ENCODE assay signal across 20 cellular contexts in genomic region chr4:42641155-42641554, GRCh38. TPM values are rescaled to one million over a fixed set of nuclear protein-coding genes. Genes with fewer than 3 reads are reported as not detected.
DNase-seq lines count a peak whose midpoint lies in the region; ATAC-seq, FAIRE-seq and TF ChIP-seq lines count a peak whose summit lies in the region.
"Had no signal": no experiment of that assay in that cellular context is flagged by ENCODE, and none has a peak within 500 bp of the region (broad histone marks: within the 10 kb centered on the region; RNA-seq: fewer than 3 reads in every experiment).

No MANE protein-coding gene starts in this region.

- peaks cover 97% of the 10 kb centered on the region for H3K4me1 Mint-ChIP-seq in CD4-positive, alpha-beta T cell (ENCODE audit: low read depth)

- DNase-seq in CD4-positive, alpha-beta T cell, result no peak
- DNase-seq in GM12878 (ENCODE audit: low read depth, low spot score), result no peak
- DNase-seq in pancreas, result no peak
- DNase-seq in GOT3 (lab: John Stamatoyannopoulos, UW), result no peak
- DNase-seq in HK-2 (ENCODE audit: unreplicated experiment), result no peak
- no peak for DNase-seq in Right ventricle myocardium superior
- DNase-seq in prostate gland (ENCODE audit: low spot score), result no peak
- DNase-seq: activated CD4-positive, alpha-beta T cell treated with anti-CD3 and anti-CD28 coated beads for 1 hour; activated effector memory CD4-positive, alpha-beta T cell treated with Interleukin-2 at 50 U/mL for 16 hours; central memory CD4-positive, alpha-beta T cell; COR-L47; NCI-H2029; RPMI8226; trophoblast cell had no signal

- peak overlapping the region; percentile 13 for H3K27ac Mint-ChIP-seq in CD4-positive, alpha-beta T cell

- no peaks in the 10 kb centered on the region for H3K27me3 ChIP-seq in CD4-positive, alpha-beta T cell (ENCODE audit: control insufficient read depth, insufficient read depth, low read length)
- no peaks in the 10 kb centered on the region for H3K27me3 ChIP-seq in KMS-11 (ENCODE audit: insufficient read depth, low read depth)
- H3K27me3 ChIP-seq in GM12878 (replicated peaks in 1 of 2; ENCODE audit: control insufficient read depth in 2 of 2, insufficient read depth in 2 of 2, low read length in 1 of 2), result no peaks in the 10 kb centered on the region
- no peaks in the 10 kb centered on the region for H3K27me3 ChIP-seq in pancreas
- H3K27me3 ChIP-seq in prostate gland (replicated peaks; ENCODE audit: insufficient read depth), result no peaks in the 10 kb centered on the region
- H3K27me3 ChIP-seq: gastroesophageal sphincter, right atrium auricular region had no signal

- in situ Hi-C loops in GM12878 (cut with MboI), result loop anchor here (25.0 kb wide), 1 partner anchor 1979 kb away; no protein-coding TSS in a partner anchor

- CTCF ChIA-PET in CD4-positive, alpha-beta T cell (lab: Charles Lee), result interaction anchor here (0.7 kb wide), 1 partner anchor 26 kb away, joined by 3 read pairs; no protein-coding TSS in a partner anchor
- CTCF ChIA-PET in GM12878 (lab: Yijun Ruan, JAX), result interaction anchor here (1.5 to 10.0 kb wide), 4 partner anchors 9 to 16 kb away, joined by 4 to 113 read pairs (median 7); partner anchors contain the start of gene ATP8A1

- no peaks in the 10 kb centered on the region for H3K27me3 Mint-ChIP-seq in CD4-positive, alpha-beta T cell

- no peak overlapping the region for H3K27ac ChIP-seq in CD4-positive, alpha-beta T cell (ENCODE audit: low read depth, low read length)
- H3K27ac ChIP-seq in KMS-11 (0 out of 2 replicates have a peak overlapping the region, but pooled peaks have one; percentile 24), GM12878 (ENCODE audit: control insufficient read depth, insufficient read depth) (peak overlapping the region; percentile 98), pancreas (no peak overlapping the region), prostate gland (no peak overlapping the region)
- H3K27ac ChIP-seq: gastroesophageal sphincter, right atrium auricular region had no signal

- H3K9me3 Mint-ChIP-seq in CD4-positive, alpha-beta T cell, result no peaks in the 10 kb centered on the region

- BruUV-seq in GM12878 (replicated peaks; lab: Mats Ljungman, UMichigan), result no TSS peak

- H3K36me3 Mint-ChIP-seq in CD4-positive, alpha-beta T cell (ENCODE audit: low read depth), result no peaks in the 10 kb centered on the region

- H3K4me2 ChIP-seq in KMS-11 (no peak overlapping the region), GM12878 (ENCODE audit: control insufficient read depth, insufficient read depth) (peak overlapping the region; percentile 75)

- H2AFZ ChIP-seq in KMS-11 (ENCODE audit: low read depth) (no peak overlapping the region), GM12878 (ENCODE audit: control insufficient read depth, low read depth, low read length) (no peak overlapping the region)

- H3K36me3 ChIP-seq in KMS-11 (ENCODE audit: insufficient read depth), result no peaks in the 10 kb centered on the region
- H3K36me3 ChIP-seq in GM12878 (ENCODE audit: control insufficient read depth in 2 of 2, insufficient read depth in 2 of 2, low read length in 1 of 2), result peaks cover 0 to 7% of the 10 kb centered on the region in 2 experiments; a peak in 1 of 4 replicates
- no peaks in the 10 kb centered on the region for H3K36me3 ChIP-seq in pancreas
- no peaks in the 10 kb centered on the region for H3K36me3 ChIP-seq in prostate gland
- H3K36me3 ChIP-seq: gastroesophageal sphincter, right atrium auricular region had no signal

- intact Hi-C loops in CD4-positive, alpha-beta T cell (cut with DNase I, micrococcal nuclease), result no loop called here
- intact Hi-C loops in GM12878 (cut with micrococcal nuclease; ENCODE audit: unreplicated experiment) (no loop called here), pancreas (cut with DNase I) (no loop called here), Right ventricle myocardium superior (cut with DNase I) (no loop called here), prostate gland (cut with DNase I) (no loop called here)

- H3K9ac ChIP-seq in KMS-11 (no peak overlapping the region), GM12878 (ENCODE audit: control insufficient read depth, insufficient read depth, low read length) (peak overlapping the region; percentile 14; the same call in 1 of the 2 replicates)

- H3K4me3 Mint-ChIP-seq in CD4-positive, alpha-beta T cell, result peak overlapping the region; percentile 2

- RAD21 ChIA-PET in GM12878 (lab: Charles Lee; ENCODE audit: unreplicated experiment), result interaction anchor here (0.8 to 16.5 kb wide), 7 partner anchors 8 to 72 kb away, joined by 3 to 252 read pairs (median 9); partner anchors contain the start of gene ATP8A1

- TF ChIP-seq CTCF in CD4-positive, alpha-beta T cell (IDR thresholded peaks at IDR 0.05), result no peak
- no peak for TF ChIP-seq CTCF in KMS-11 (conservative IDR thresholded peaks at IDR 0.05; ENCODE audit: low read depth, low read length)
- TF ChIP-seq CTCF in GM12878 (IDR thresholded peaks at IDR 0.05 in 2 of 3, conservative IDR thresholded peaks at IDR 0.05 in 1 of 3; ENCODE audit: control insufficient read depth in 2 of 3, extremely low read depth in 1 of 3, insufficient read depth in 1 of 3, low read depth in 3 of 3, low read length in 3 of 3), result no peak
- TF ChIP-seq CTCF in pancreas (IDR thresholded peaks at IDR 0.05), result no peak
- no peak for TF ChIP-seq CTCF in prostate gland (IDR thresholded peaks at IDR 0.05)

- H3K4me1 ChIP-seq in KMS-11 (ENCODE audit: low read depth, poor library complexity, severe bottlenecking) (peaks cover 65% of the 10 kb centered on the region), GM12878 (ENCODE audit: control insufficient read depth, insufficient read depth, low read length) (peaks cover 84% of the 10 kb centered on the region), pancreas (peaks cover 0 to 7% (median 4%) of the 10 kb centered on the region in 3 donors), prostate gland (replicated peaks) (no peaks in the 10 kb centered on the region)
- H3K4me1 ChIP-seq: gastroesophageal sphincter had no signal

- no peaks in the 10 kb centered on the region for H3K9me3 ChIP-seq in CD4-positive, alpha-beta T cell (ENCODE audit: control insufficient read depth, low read length)
- H3K9me3 ChIP-seq in GM12878 (replicated peaks; ENCODE audit: control insufficient read depth, insufficient read depth, low read length) (peaks cover 2% of the 10 kb centered on the region; the same call in 1 of the 3 replicates), pancreas (no peaks in the 10 kb centered on the region), prostate gland (no peaks in the 10 kb centered on the region)
- H3K9me3 ChIP-seq: gastroesophageal sphincter, right atrium auricular region had no signal

- no peak for TF ChIP-seq EP300 in GM12878 (IDR thresholded peaks at IDR 0.05; ENCODE audit: borderline replicate concordance in 1 of 2, control insufficient read depth in 1 of 2, low read depth in 2 of 2, low read length in 2 of 2)

- no peaks in the 10 kb centered on the region for H4K20me1 ChIP-seq in KMS-11 (ENCODE audit: insufficient read depth)
- H4K20me1 ChIP-seq in GM12878 (ENCODE audit: control insufficient read depth, insufficient read depth), result no peaks in the 10 kb centered on the region

- H3K4me3 ChIP-seq in KMS-11 (IDR thresholded peaks at IDR 0.05; ENCODE audit: insufficient read depth, low read depth, low read length) (no peak overlapping the region), GM12878 (peak overlapping the region; percentile 40; the same call in 1 of the 2 replicates), pancreas (no peak overlapping the region), prostate gland (no peak overlapping the region)
- H3K4me3 ChIP-seq: gastroesophageal sphincter, right atrium auricular region had no signal

- no peak for TF ChIP-seq RAD21 in GM12878 (IDR thresholded peaks at IDR 0.05; ENCODE audit: insufficient read depth, low read depth, low read length)

- POLR2A ChIA-PET in CD4-positive, alpha-beta T cell (lab: Charles Lee), result no interaction called here
- POLR2A ChIA-PET in GM12878 (lab: Charles Lee), result interaction anchor here (0.6 to 13.1 kb wide), 5 partner anchors 10 to 106 kb away, joined by 3 to 254 read pairs (median 8); partner anchors contain the start of gene ATP8A1

- H3K79me2 ChIP-seq in KMS-11 (ENCODE audit: insufficient read depth, low read depth) (no peaks in the 10 kb centered on the region), GM12878 (ENCODE audit: control insufficient read depth, insufficient read depth, low read length) (peaks cover 96% of the 10 kb centered on the region)

- SMC1A ChIA-PET in GM12878 (lab: Charles Lee; ENCODE audit: uncharacterized antibody, unreplicated experiment), result interaction anchor here (0.8 to 20.0 kb wide), 9 partner anchors 9 to 152 kb away, joined by 3 to 478 read pairs (median 6); partner anchors contain the start of gene ATP8A1

- no peak for ATAC-seq in CD4-positive, alpha-beta T cell (ENCODE audit: poor library complexity)
- no peak for ATAC-seq in GM12878
- ATAC-seq in pancreas, result peak in 1 of 4 donors; percentile 8
- no peak for ATAC-seq in Right ventricle myocardium superior (ENCODE audit: poor library complexity)
- ATAC-seq: esophagus mucosa, gastroesophageal sphincter, SK-N-SH treated with all-trans-retinoic acid at 6 μM for 48 hours had no signal

- TF ChIP-seq POLR2A in GM12878 (IDR thresholded peaks at IDR 0.05; ENCODE audit: low read depth, low read length) (no peak), prostate gland (IDR thresholded peaks at IDR 0.05) (no peak)

- FAIRE-seq in GM12878 (lab: Jason Lieb, UNC) (no peak), pancreas (lab: Jason Lieb, UNC) (peak; percentile 43)
- FAIRE-seq: H54 had no signal

RNA-seq across cellular contexts. Expression of gene ATP8A1, which starts 15.8 kb away (rescaled TPM):
- 10 to 100 TPM; 44.9 to 45.5 TPM for total RNA-seq in CD4-positive, alpha-beta T cell
- total RNA-seq in GM12878 (2013; cell fraction: nucleolus; rRNA removed), result 1,209 and 1,224 TPM in 2 replicates
- total RNA-seq in GM12878 (2014; rRNA removed), result 55.2 and 73.8 TPM in 2 replicates
- total RNA-seq in GM12878 (2014; rRNA removed; fragmentation: Illumina TruSeq; extraction: Trizol), result 72.5 and 78.7 TPM in 2 replicates
- 50.4 and 50.6 TPM in 2 replicates for total RNA-seq in GM12878 (2021)
- polyA plus RNA-seq in GM12878 (2011; ENCODE audit: low read depth), result 16.1 TPM
- polyA plus RNA-seq in GM12878 (2011; rRNA removed), result 116 and 194 TPM in 2 replicates
- 27.1 and 34.0 TPM in 2 replicates for polyA plus RNA-seq in GM12878 (2011; cell fraction: cytosol; rRNA removed)
- 252 and 314 TPM in 2 replicates for polyA plus RNA-seq in GM12878 (2011; cell fraction: nucleus; rRNA removed)
- 22.0 and 41.8 TPM in 2 replicates for polyA plus RNA-seq in GM12878 (2012)
- polyA plus RNA-seq in GM12878 (2014; fragmentation: Illumina TruSeq; extraction: Trizol), result 43.3 and 60.0 TPM in 2 replicates
- 1 to 10 TPM; 9.0 to 9.5 TPM for polyA plus RNA-seq in GM12878 (2014; fragmentation: Nextera tagmentation; extraction: Ambion mirVana)
- polyA plus RNA-seq in GM12878 (2014; rRNA removed), result 26.2 and 31.2 TPM in 2 replicates
- 10 to 100 TPM; 14.4 to 18.5 TPM for polyA plus RNA-seq in GM12878 (2016; fragmentation: Nextera tagmentation; extraction: Ambion mirVana)
- polyA minus RNA-seq in GM12878 (2011; rRNA and poly(A)+ RNA removed), result 213 and 243 TPM in 2 replicates
- 58.3 and 60.7 TPM in 2 replicates for polyA minus RNA-seq in GM12878 (2011; cell fraction: cytosol; rRNA and poly(A)+ RNA removed)
- 380 and 488 TPM in 2 replicates for polyA minus RNA-seq in GM12878 (2011; cell fraction: nucleus; rRNA and poly(A)+ RNA removed)
- 10 to 100 TPM in 4 of 6 donors, 1 to 10 TPM in 2; 8.2 to 15.3 (median 11.1) TPM for total RNA-seq in pancreas
- polyA plus RNA-seq in pancreas, result 10 to 100 TPM in 1 of 2 donors, 1 to 10 TPM in 1; 4.8 to 11.2 TPM
- total RNA-seq in Right ventricle myocardium superior, result 19.3 TPM
- 10 to 100 TPM; 18.6 to 74.0 TPM for total RNA-seq in prostate gland

Comparison
In these comparisons a context has a peak if more than half of its experiments do, and no peak if none do; other contexts are left out.
1. H3K27ac ChIP-seq: peak in KMS-11 (single experiment) and GM12878 (single experiment); none in CD4-positive, alpha-beta T cell (single experiment), pancreas (0 of 4) and prostate gland (0 of 2).